In genomic region chr15:48924528-48925393, GRCh38 we compare ENCODE assay signal across 19 cellular contexts. TPM values are rescaled to one million over a fixed set of nuclear protein-coding genes. Genes with fewer than 3 reads are reported as not detected.
DNase-seq lines count a peak whose midpoint lies in the region; ATAC-seq and TF ChIP-seq lines count a peak whose summit lies in the region.
"Had no signal": no experiment of that assay in that cellular context is flagged by ENCODE, and none has a peak within 500 bp of the region (broad histone marks: within the 10 kb centered on the region; RNA-seq: fewer than 3 reads in every experiment).

No MANE protein-coding gene starts in this region.

- TF ChIP-seq CTCF in IMR-90 (conservative IDR thresholded peaks at IDR 0.05; ENCODE audit: low read depth, low read length) (no peak), fibroblast of mammary gland (conservative IDR thresholded peaks at IDR 0.05; ENCODE audit: control insufficient read depth, insufficient read depth, low read depth, low read length) (no peak), PC-9 (conservative IDR thresholded peaks at IDR 0.05) (no peak), esophagus muscularis mucosa (IDR thresholded peaks at IDR 0.05) (no peak)

- no peaks in the 10 kb centered on the region for H3K27me3 ChIP-seq in IMR-90 (ENCODE audit: control insufficient read depth, insufficient read depth, low read length)
- no peaks in the 10 kb centered on the region for H3K27me3 ChIP-seq in PC-9 (ENCODE audit: insufficient read depth, low read depth)
- no peaks in the 10 kb centered on the region for H3K27me3 ChIP-seq in esophagus muscularis mucosa
- H3K27me3 ChIP-seq: BLaER1, breast epithelium, uterus had no signal

- no peak overlapping the region for H3K9ac ChIP-seq in IMR-90 (ENCODE audit: low read depth, low read length)
- H3K9ac ChIP-seq: BLaER1 had no signal

- H3K4me1 ChIP-seq in IMR-90 (ENCODE audit: control insufficient read depth, insufficient read depth, low read length) (peaks cover 6% of the 10 kb centered on the region), PC-9 (replicated peaks; ENCODE audit: insufficient read depth) (peaks cover 8% of the 10 kb centered on the region; the same call in 1 of the 2 replicates), esophagus muscularis mucosa (peaks cover 0 to 5% (median 0%) of the 10 kb centered on the region in 4 donors)
- H3K4me1 ChIP-seq: BLaER1, breast epithelium, uterus had no signal

- H3K36me3 ChIP-seq in IMR-90 (ENCODE audit: control insufficient read depth, insufficient read depth, low read length) (no peaks in the 10 kb centered on the region), PC-9 (ENCODE audit: low read depth) (no peaks in the 10 kb centered on the region), esophagus muscularis mucosa (no peaks in the 10 kb centered on the region)
- H3K36me3 ChIP-seq: BLaER1, breast epithelium, uterus had no signal

- TF ChIP-seq POLR2A in IMR-90 (IDR thresholded peaks at IDR 0.05; ENCODE audit: low read depth, low read length) (no peak), esophagus muscularis mucosa (IDR thresholded peaks at IDR 0.05; ENCODE audit: low read depth) (no peak)

- H3K27ac Mint-ChIP-seq in activated CD4-positive, alpha-beta T cell treated with anti-CD3 and anti-CD28 coated beads for 36 hours, result peak overlapping the region; percentile 65
- H3K27ac Mint-ChIP-seq in activated T-helper 1 cell treated with anti-CD3 and anti-CD28 coated beads, Interleukin-12 subunit alpha, Interleukin-12 subunit beta, Interleukin-2, Interleukin-4 antibody, amounts not matched to agents 30 ng/mL and 10 ng/mL and 1 ng/mL, durations not matched to agents 14 hours and 24 hours and 36 hours, result peak overlapping the region; percentile 96
- H3K27ac Mint-ChIP-seq: GM23338, mesothelial cell of epicardium, nephron progenitor cell had no signal

- H3K23ac ChIP-seq in IMR-90 (ENCODE audit: low read depth, low read length), result peak overlapping the region; percentile 17; the same call in 1 of the 2 replicates

- dilution Hi-C loops in IMR-90 (cut with HindIII; ENCODE audit: low sequenced_read_pairs, unreplicated experiment), result no loop called here

- no peak for ATAC-seq in activated CD4-positive, alpha-beta T cell treated with anti-CD3 and anti-CD28 coated beads for 36 hours
- ATAC-seq in IMR-90 (ENCODE audit: low read depth) (no peak), HG02884 (IDR thresholded peaks at IDR 0.05; ENCODE audit: unreplicated experiment) (no peak)
- ATAC-seq: GM23338 had no signal

- peaks cover 22% of the 10 kb centered on the region for H3K27me3 Mint-ChIP-seq in activated CD4-positive, alpha-beta T cell treated with anti-CD3 and anti-CD28 coated beads for 36 hours
- H3K27me3 Mint-ChIP-seq in activated T-helper 1 cell treated with anti-CD3 and anti-CD28 coated beads, Interleukin-12 subunit alpha, Interleukin-12 subunit beta, Interleukin-2, Interleukin-4 antibody, amounts not matched to agents 30 ng/mL and 10 ng/mL and 1 ng/mL, durations not matched to agents 14 hours and 24 hours and 36 hours (ENCODE audit: insufficient read depth), result no peaks in the 10 kb centered on the region

- H3K4me1 Mint-ChIP-seq in activated CD4-positive, alpha-beta T cell treated with anti-CD3 and anti-CD28 coated beads for 36 hours, result peaks cover 51% of the 10 kb centered on the region
- H3K4me1 Mint-ChIP-seq in activated T-helper 1 cell treated with anti-CD3 and anti-CD28 coated beads, Interleukin-12 subunit alpha, Interleukin-12 subunit beta, Interleukin-2, Interleukin-4 antibody, amounts not matched to agents 30 ng/mL and 10 ng/mL and 1 ng/mL, durations not matched to agents 14 hours and 24 hours and 36 hours (ENCODE audit: low read depth), result peaks cover 63% of the 10 kb centered on the region
- H3K4me1 Mint-ChIP-seq: GM23338, mesothelial cell of epicardium had no signal

- H3K56ac ChIP-seq in IMR-90 (ENCODE audit: extremely low read depth, insufficient read depth, low read length), result no peak overlapping the region; the same call in 1 of the 2 replicates

- H3K4ac ChIP-seq in IMR-90 (ENCODE audit: low read depth, low read length), result peak overlapping the region; percentile 23

- POLR2A ChIA-PET in activated CD4-positive, alpha-beta T cell treated with anti-CD3 and anti-CD28 coated beads for 36 hours (lab: Charles Lee), result interaction anchor here (0.7 to 1.3 kb wide), 2 partner anchors 39 to 51 kb away, joined by 3 read pairs; no protein-coding TSS in a partner anchor
- POLR2A ChIA-PET in IMR-90 (lab: Charles Lee; ENCODE audit: unreplicated experiment), result no interaction called here
- POLR2A ChIA-PET in PC-9 (lab: Charles Lee; ENCODE audit: unreplicated experiment), result no interaction called here

- H4K91ac ChIP-seq in IMR-90 (ENCODE audit: insufficient read depth, low read depth, low read length), result peak overlapping the region; percentile 24; the same call in 1 of the 2 replicates

- no peaks in the 10 kb centered on the region for H3K9me2 ChIP-seq in PC-9 (ENCODE audit: insufficient read depth)

- 0 out of 2 replicates have a peak, but pooled peaks cover 4% of the 10 kb centered on the region for H3F3A ChIP-seq in PC-9 (ENCODE audit: insufficient read depth, low read depth)

- no peak for TF ChIP-seq EP300 in esophagus muscularis mucosa (IDR thresholded peaks at IDR 0.05)

- no peak overlapping the region for H3K4me3 ChIP-seq in IMR-90 (ENCODE audit: insufficient read depth, low read depth, low read length)
- H3K4me3 ChIP-seq in fibroblast of mammary gland (ENCODE audit: control insufficient read depth, low read depth, low read length), result no peak overlapping the region
- H3K4me3 ChIP-seq in PC-9, result no peak overlapping the region
- no peak overlapping the region for H3K4me3 ChIP-seq in esophagus muscularis mucosa
- H3K4me3 ChIP-seq: BLaER1, breast epithelium, GM23338, uterus had no signal

- peak overlapping the region; percentile 48; the same call in 1 of the 2 replicates for H2AK5ac ChIP-seq in IMR-90 (ENCODE audit: low read depth, low read length)

- H3K9me3 Mint-ChIP-seq in activated CD4-positive, alpha-beta T cell treated with anti-CD3 and anti-CD28 coated beads for 36 hours (ENCODE audit: low read depth), result no peaks in the 10 kb centered on the region
- peaks cover 21% of the 10 kb centered on the region for H3K9me3 Mint-ChIP-seq in activated T-helper 1 cell treated with anti-CD3 and anti-CD28 coated beads, Interleukin-12 subunit alpha, Interleukin-12 subunit beta, Interleukin-2, Interleukin-4 antibody, amounts not matched to agents 30 ng/mL and 10 ng/mL and 1 ng/mL, durations not matched to agents 14 hours and 24 hours and 36 hours
- H3K9me3 Mint-ChIP-seq: GM23338, mesothelial cell of epicardium, nephron progenitor cell had no signal

- H3K36me3 Mint-ChIP-seq in activated CD4-positive, alpha-beta T cell treated with anti-CD3 and anti-CD28 coated beads for 36 hours (ENCODE audit: low read depth), result peaks cover 2% of the 10 kb centered on the region
- peaks cover 35% of the 10 kb centered on the region for H3K36me3 Mint-ChIP-seq in activated T-helper 1 cell treated with anti-CD3 and anti-CD28 coated beads, Interleukin-12 subunit alpha, Interleukin-12 subunit beta, Interleukin-2, Interleukin-4 antibody, amounts not matched to agents 30 ng/mL and 10 ng/mL and 1 ng/mL, durations not matched to agents 14 hours and 24 hours and 36 hours (ENCODE audit: low read depth)
- H3K36me3 Mint-ChIP-seq: mesothelial cell of epicardium had no signal

- no peaks in the 10 kb centered on the region for H3K79me2 ChIP-seq in PC-9 (ENCODE audit: low read depth)

- no peak overlapping the region for H3K18ac ChIP-seq in IMR-90 (ENCODE audit: low read depth, low read length)

- H2BK5ac ChIP-seq in IMR-90 (ENCODE audit: low read depth, low read length, poor library complexity, severe bottlenecking), result no peak overlapping the region

- in situ Hi-C loops in IMR-90 (cut with MboI; ENCODE audit: low sequenced_read_pairs), result no loop called here

- H4K20me1 ChIP-seq in IMR-90 (ENCODE audit: insufficient read depth, low read length), result no peaks in the 10 kb centered on the region
- H4K20me1 ChIP-seq in PC-9 (ENCODE audit: insufficient read depth), result no peaks in the 10 kb centered on the region
- H4K20me1 ChIP-seq: BLaER1 had no signal

- no peak overlapping the region for H3K4me2 ChIP-seq in IMR-90 (ENCODE audit: low read depth, low read length)
- H3K4me2 ChIP-seq in PC-9, result no peak overlapping the region
- H3K4me2 ChIP-seq: BLaER1, GM23338 had no signal

- H3K14ac ChIP-seq in IMR-90 (replicated peaks; ENCODE audit: low read depth, low read length), result peak overlapping the region; percentile 37

- H3K9me3 ChIP-seq in IMR-90 (ENCODE audit: control insufficient read depth, insufficient read depth, low read length) (no peaks in the 10 kb centered on the region), PC-9 (ENCODE audit: insufficient read depth, low read depth) (no peaks in the 10 kb centered on the region), esophagus muscularis mucosa (no peaks in the 10 kb centered on the region)
- H3K9me3 ChIP-seq: BLaER1, breast epithelium, uterus had no signal

- no peak for DNase-seq in activated CD4-positive, alpha-beta T cell treated with anti-CD3 and anti-CD28 coated beads for 36 hours
- DNase-seq in activated CD4-positive, alpha-beta T cell treated with anti-CD3 and anti-CD28 coated beads, Interleukin-2, amount 50 U/mL, for 1 hour, result no peak
- peak; percentile 12 for DNase-seq in IMR-90
- DNase-seq in activated T-helper 1 cell treated with anti-CD3 and anti-CD28 coated beads, Interleukin-12 subunit alpha, Interleukin-12 subunit beta, Interleukin-2, Interleukin-4 antibody, amounts not matched to agents 30 ng/mL and 10 ng/mL and 1 ng/mL, durations not matched to agents 14 hours and 24 hours and 36 hours (ENCODE audit: low spot score), result no peak
- peak; percentile 49 for DNase-seq in fibroblast of mammary gland (ENCODE audit: low read depth)
- no peak for DNase-seq in PC-9
- no peak for DNase-seq in esophagus muscularis mucosa (ENCODE audit: extremely low spot score)
- DNase-seq: activated CD4-positive, CD25-positive, alpha-beta regulatory T cell treated with anti-CD3 and anti-CD28 coated beads, Interleukin-2, amount 50 U/mL, for 72 hours; activated naive CD4-positive, alpha-beta T cell treated with anti-CD3 and anti-CD28 coated beads, Interleukin-2, amount 50 U/mL, for 16 hours; NCI-H2171 treated with DMSO at 0.1 percent for 48 hours; nephron progenitor cell; posterior cingulate gyrus; T-helper 9 cell; uterus had no signal

- H3K4me3 Mint-ChIP-seq in activated CD4-positive, alpha-beta T cell treated with anti-CD3 and anti-CD28 coated beads for 36 hours, result no peak overlapping the region
- peak overlapping the region; percentile 30 for H3K4me3 Mint-ChIP-seq in activated T-helper 1 cell treated with anti-CD3 and anti-CD28 coated beads, Interleukin-12 subunit alpha, Interleukin-12 subunit beta, Interleukin-2, Interleukin-4 antibody, amounts not matched to agents 30 ng/mL and 10 ng/mL and 1 ng/mL, durations not matched to agents 14 hours and 24 hours and 36 hours
- H3K4me3 Mint-ChIP-seq: GM23338, mesothelial cell of epicardium, nephron progenitor cell had no signal

- BruUV-seq in IMR-90 (replicated peaks; lab: Mats Ljungman, UMichigan) (no TSS peak), PC-9 (replicated peaks; lab: Mats Ljungman, UMichigan) (no TSS peak)

- no peak overlapping the region for H2AK9ac ChIP-seq in IMR-90 (replicated peaks; ENCODE audit: low read depth, low read length, poor library complexity)

- peak overlapping the region; percentile 80; the same call in 2 of the 3 replicates for H2BK15ac ChIP-seq in IMR-90 (ENCODE audit: low read depth, low read length)

- TF ChIP-seq RAD21 in IMR-90 (IDR thresholded peaks at IDR 0.05; ENCODE audit: low read length), result no peak

- H3K9me1 ChIP-seq in IMR-90 (ENCODE audit: insufficient read depth, low read length), result peaks cover 17% of the 10 kb centered on the region

- H4K8ac ChIP-seq in IMR-90 (ENCODE audit: low read depth in 2 of 2, low read length in 2 of 2), result peak overlapping the region; percentile 28 to 36; a peak in 1 of 4 replicates

- intact Hi-C loops in activated CD4-positive, alpha-beta T cell treated with anti-CD3 and anti-CD28 coated beads for 36 hours (cut with DNase I, micrococcal nuclease), result loop anchor here (5.0 kb wide), 4 partner anchors 43 to 1338 kb away; partner anchors contain the start of gene EID1 (in 1 of the 2)
- intact Hi-C loops in IMR-90 (cut with micrococcal nuclease) (no loop called here), PC-9 (cut with micrococcal nuclease; ENCODE audit: unreplicated experiment) (no loop called here), esophagus muscularis mucosa (cut with DNase I) (no loop called here)
- intact Hi-C loops in activated T-helper 1 cell treated with anti-CD3 and anti-CD28 coated beads, Interleukin-12 subunit alpha, Interleukin-12 subunit beta, Interleukin-2, Interleukin-4 antibody, amounts not matched to agents 30 ng/mL and 10 ng/mL and 1 ng/mL, durations not matched to agents 14 hours and 24 hours and 36 hours (cut with micrococcal nuclease), result loop anchor here (2.0 kb wide), 1 partner anchor 98 kb away; no protein-coding TSS in a partner anchor

- CTCF ChIA-PET in activated CD4-positive, alpha-beta T cell treated with anti-CD3 and anti-CD28 coated beads for 36 hours (lab: Charles Lee), result interaction anchor here (0.5 to 1.6 kb wide), 3 partner anchors 35 to 257 kb away, joined by 3 to 6 read pairs (median 3); no protein-coding TSS in a partner anchor
- CTCF ChIA-PET in IMR-90 (lab: Yijun Ruan, JAX), result interaction anchor here (0.8 kb wide), 1 partner anchor 8 kb away, joined by 3 read pairs; no protein-coding TSS in a partner anchor
- CTCF ChIA-PET in PC-9 (lab: Charles Lee), result no interaction called here

- H2BK120ac ChIP-seq in IMR-90 (ENCODE audit: low read depth, low read length), result peak overlapping the region; percentile 30

- no peak overlapping the region for H4K5ac ChIP-seq in IMR-90 (ENCODE audit: low read depth, low read length)

- H2AFZ ChIP-seq in IMR-90 (replicated peaks; ENCODE audit: low read length, poor library complexity) (no peak overlapping the region), PC-9 (no peak overlapping the region)
- H2AFZ ChIP-seq: GM23338 had no signal

- no CpG with 5 or more reads among the region's 5 CpGs for WGBS in IMR-90 (ENCODE audit: extremely low coverage in 2 of 2, insufficient read length in 1 of 2), 2 experiments
- 83% methylated on average over 5 of the region's 5 CpGs for WGBS in esophagus muscularis mucosa

- peak overlapping the region; percentile 16 for H2BK20ac ChIP-seq in IMR-90 (ENCODE audit: low read depth, low read length)

- H3K27ac ChIP-seq in IMR-90 (ENCODE audit: insufficient read depth, low read length), result no peak overlapping the region
- H3K27ac ChIP-seq in PC-9, result no peak overlapping the region
- H3K27ac ChIP-seq in esophagus muscularis mucosa (replicated peaks in 1 of 4), result no peak overlapping the region
- H3K27ac ChIP-seq: BLaER1, breast epithelium, uterus had no signal

- H3K79me1 ChIP-seq in IMR-90 (ENCODE audit: low read depth in 1 of 2, low read length in 2 of 2), result peaks cover 15 to 29% of the 10 kb centered on the region in 2 experiments; a peak in 3 of 4 replicates

RNA-seq across cellular contexts. Expression of gene SHC4, which starts 39.0 kb away (rescaled TPM):
- 1 to 10 TPM; 1.4 TPM for total RNA-seq in activated CD4-positive, alpha-beta T cell treated with anti-CD3 and anti-CD28 coated beads for 36 hours
- total RNA-seq in IMR-90 (2012; rRNA removed) (2.5 and 2.7 TPM in 2 replicates), PC-9 (2021) (0.18 and 0.44 TPM in 2 replicates), esophagus muscularis mucosa (1 to 10 TPM; 1.8 to 2.3 (median 2.1) TPM)
- polyA plus RNA-seq in IMR-90 (2012; rRNA removed), result 0.91 and 0.95 TPM in 2 replicates
- polyA plus RNA-seq in IMR-90 (2012; cell fraction: cytosol; rRNA removed), result 0.34 and 0.49 TPM in 2 replicates
- polyA plus RNA-seq in IMR-90 (2012; cell fraction: nucleus; rRNA removed; ENCODE audit: low replicate concordance), result 0.65 and 2.8 TPM in 2 replicates
- 25.7 and 26.4 TPM in 2 replicates for total RNA-seq in activated T-helper 1 cell treated with anti-CD3 and anti-CD28 coated beads, Interleukin-12 subunit alpha, Interleukin-12 subunit beta, Interleukin-2, Interleukin-4 antibody, amounts not matched to agents 30 ng/mL and 10 ng/mL and 1 ng/mL, durations not matched to agents 14 hours and 24 hours and 36 hours

RNA-seq across cellular contexts. Expression of gene EID1, which starts 46.8 kb away (rescaled TPM):
- 10 to 100 TPM; 73.6 to 82.5 TPM for total RNA-seq in activated CD4-positive, alpha-beta T cell treated with anti-CD3 and anti-CD28 coated beads for 36 hours
- total RNA-seq in IMR-90 (2012; rRNA removed) (147 and 308 TPM in 2 replicates), PC-9 (2021) (72.1 and 73.9 TPM in 2 replicates), esophagus muscularis mucosa (100 to 1,000 TPM; 250 to 391 (median 334) TPM)
- 162 and 191 TPM in 2 replicates for polyA plus RNA-seq in IMR-90 (2012; rRNA removed)
- 116 and 250 TPM in 2 replicates for polyA plus RNA-seq in IMR-90 (2012; cell fraction: cytosol; rRNA removed)
- polyA plus RNA-seq in IMR-90 (2012; cell fraction: nucleus; rRNA removed; ENCODE audit: low replicate concordance), result 31.4 and 62.4 TPM in 2 replicates
- total RNA-seq in activated T-helper 1 cell treated with anti-CD3 and anti-CD28 coated beads, Interleukin-12 subunit alpha, Interleukin-12 subunit beta, Interleukin-2, Interleukin-4 antibody, amounts not matched to agents 30 ng/mL and 10 ng/mL and 1 ng/mL, durations not matched to agents 14 hours and 24 hours and 36 hours, result 177 and 183 TPM in 2 replicates

Comparison
In these comparisons a context has a peak if more than half of its experiments do, and no peak if none do; other contexts are left out.
1. DNase-seq: peak in IMR-90 (single experiment) and fibroblast of mammary gland (single experiment); none in activated CD4-positive, alpha-beta T cell treated with anti-CD3 and anti-CD28 coated beads for 36 hours (single experiment), activated CD4-positive, alpha-beta T cell treated with anti-CD3 and anti-CD28 coated beads, Interleukin-2, amount 50 U/mL, for 1 hour (single experiment), activated T-helper 1 cell treated with anti-CD3 and anti-CD28 coated beads, Interleukin-12 subunit alpha, Interleukin-12 subunit beta, Interleukin-2, Interleukin-4 antibody, amounts not matched to agents 30 ng/mL and 10 ng/mL and 1 ng/mL, durations not matched to agents 14 hours and 24 hours and 36 hours (single experiment), PC-9 (0 of 2) and esophagus muscularis mucosa (single experiment).
2. intact Hi-C loops: an anchor here in activated CD4-positive, alpha-beta T cell treated with anti-CD3 and anti-CD28 coated beads for 36 hours (5.0 kb wide) and activated T-helper 1 cell treated with anti-CD3 and anti-CD28 coated beads, Interleukin-12 subunit alpha, Interleukin-12 subunit beta, Interleukin-2, Interleukin-4 antibody, amounts not matched to agents 30 ng/mL and 10 ng/mL and 1 ng/mL, durations not matched to agents 14 hours and 24 hours and 36 hours (2.0 kb wide); none called in IMR-90, PC-9 and esophagus muscularis mucosa.